8 cellular contexts compared by ENCODE assay signal in genomic region chr7:877312-878232, GRCh38. TPM values are rescaled to one million over a fixed set of nuclear protein-coding genes. Genes with fewer than 3 reads are reported as not detected.
DNase-seq lines count a peak whose midpoint lies in the region; ATAC-seq and TF ChIP-seq lines count a peak whose summit lies in the region.

No MANE protein-coding gene starts in this region.

- peak overlapping the region; percentile 79 to 80 for H3K27ac ChIP-seq in thoracic aorta

- H3K27ac Mint-ChIP-seq in HFFc6 = peak overlapping the region; percentile 92

- no peaks in the 10 kb centered on the region for H3K9me3 ChIP-seq in adipocyte (ENCODE audit: control insufficient read depth, low read length)
- H3K9me3 ChIP-seq in thoracic aorta = no peaks in the 10 kb centered on the region

- H3K27me3 ChIP-seq in adipocyte (replicated peaks; ENCODE audit: control insufficient read depth, insufficient read depth, low read length) (no peaks in the 10 kb centered on the region), kidney epithelial cell (ENCODE audit: control insufficient read depth, insufficient read depth, low read length) (no peaks in the 10 kb centered on the region), thoracic aorta (replicated peaks; ENCODE audit: insufficient read depth) (no peaks in the 10 kb centered on the region)

- H3K36me3 ChIP-seq in adipocyte (ENCODE audit: control insufficient read depth, insufficient read depth, low read length, severe bottlenecking) (peaks cover 20% of the 10 kb centered on the region), kidney epithelial cell (ENCODE audit: control insufficient read depth, insufficient read depth, low read length) (no peaks in the 10 kb centered on the region), thoracic aorta (peaks cover 7% of the 10 kb centered on the region)

- peaks cover 21% of the 10 kb centered on the region for H3K4me1 Mint-ChIP-seq in HFFc6 (ENCODE audit: low read depth)

- CTCF ChIA-PET in AG04449 (lab: Yijun Ruan, JAX) = interaction anchor here (6.6 kb wide), 1 partner anchor 90 kb away, joined by 171 read pairs; no protein-coding TSS in a partner anchor

- DNase-seq in AG04449 (ENCODE audit: low read depth, low spot score) (no peak), HFFc6 (no peak), adipocyte (ENCODE audit: low read depth) (no peak), kidney epithelial cell (ENCODE audit: low read depth) (no peak), thoracic aorta (ENCODE audit: low spot score) (no peak)
- no peak for DNase-seq in NK-92 treated with Interleukin-12 subunit alpha and Interleukin-12 subunit beta, amount 100 ng/mL, for 24 hours (lab: John Stamatoyannopoulos, UW)

- H3K4me3 Mint-ChIP-seq in HFFc6 = peak overlapping the region; percentile 95

- TF ChIP-seq CTCF in AG04449 (IDR thresholded peaks at IDR 0.05; ENCODE audit: insufficient read depth, low read length, missing control alignments) = no peak
- no peak for TF ChIP-seq CTCF in HFFc6 (IDR thresholded peaks at IDR 0.05)
- TF ChIP-seq CTCF in kidney epithelial cell (IDR thresholded peaks at IDR 0.05; ENCODE audit: insufficient read depth, low read length, poor library complexity, severe bottlenecking) = no peak
- TF ChIP-seq CTCF in thoracic aorta (IDR thresholded peaks at IDR 0.05) = no peak

- POLR2A ChIA-PET in AG04449 (lab: Yijun Ruan, JAX) = no interaction called here

- H3K9me3 Mint-ChIP-seq in HFFc6 = no peaks in the 10 kb centered on the region

- peak overlapping the region; percentile 90 for H3K9ac ChIP-seq in adipocyte (ENCODE audit: low read length)

- H3K27me3 Mint-ChIP-seq in HFFc6 (ENCODE audit: insufficient read depth) = peaks cover 2% of the 10 kb centered on the region; the same call in 1 of the 2 replicates

- H3K4me3 ChIP-seq in AG04449 (ENCODE audit: low read depth, low read length) = peak overlapping the region; percentile 91
- H3K4me3 ChIP-seq in adipocyte (ENCODE audit: low read length) = peak overlapping the region; percentile 91
- peak overlapping the region; percentile 81 for H3K4me3 ChIP-seq in kidney epithelial cell (ENCODE audit: low read depth, low read length)
- H3K4me3 ChIP-seq in thoracic aorta = peak overlapping the region; percentile 91

- peaks cover 9% of the 10 kb centered on the region for H3K36me3 Mint-ChIP-seq in HFFc6 (ENCODE audit: low read depth)

- H3K4me1 ChIP-seq in adipocyte (ENCODE audit: control insufficient read depth, insufficient read depth, low read length) = peaks cover 29% of the 10 kb centered on the region
- H3K4me1 ChIP-seq in thoracic aorta (ENCODE audit: control insufficient read depth in 1 of 2, low read depth in 2 of 2) = peaks cover 9 to 45% of the 10 kb centered on the region in 2 donors

- ATAC-seq in thoracic aorta (ENCODE audit: insufficient number of reproducible peaks, low FRiP score, low read depth) (no peak), HG02759 (IDR thresholded peaks at IDR 0.05; ENCODE audit: unreplicated experiment) (no peak), GM19023 (IDR thresholded peaks at IDR 0.05; ENCODE audit: unreplicated experiment) (no peak)

RNA-seq across cellular contexts. Expression of gene GET4, which starts 1.2 kb away (rescaled TPM):
- 10 to 100 TPM; 21.3 to 26.3 (median 25.5) TPM for total RNA-seq in HFFc6 (2021; fragmentation: NEBNext Ultra II Directional; extraction: Animal tissue kit (Norgen Biotek cat#: 25700))
- total RNA-seq in kidney epithelial cell (59.6 and 63.1 TPM in 2 replicates), thoracic aorta (10 to 100 TPM; 26.9 to 28.4 TPM)

RNA-seq across cellular contexts. Expression of gene SUN1, which starts 45.3 kb away (rescaled TPM):
- total RNA-seq in HFFc6 (2021; fragmentation: NEBNext Ultra II Directional; extraction: Animal tissue kit (Norgen Biotek cat#: 25700)) = 10 to 100 TPM; 51.0 to 69.8 (median 61.2) TPM
- total RNA-seq in kidney epithelial cell (192 and 220 TPM in 2 replicates), thoracic aorta (100 to 1,000 TPM; 205 to 319 TPM)
